Comparison of ENCODE assay signal across 30 cellular contexts in the genomic region with DNA sequence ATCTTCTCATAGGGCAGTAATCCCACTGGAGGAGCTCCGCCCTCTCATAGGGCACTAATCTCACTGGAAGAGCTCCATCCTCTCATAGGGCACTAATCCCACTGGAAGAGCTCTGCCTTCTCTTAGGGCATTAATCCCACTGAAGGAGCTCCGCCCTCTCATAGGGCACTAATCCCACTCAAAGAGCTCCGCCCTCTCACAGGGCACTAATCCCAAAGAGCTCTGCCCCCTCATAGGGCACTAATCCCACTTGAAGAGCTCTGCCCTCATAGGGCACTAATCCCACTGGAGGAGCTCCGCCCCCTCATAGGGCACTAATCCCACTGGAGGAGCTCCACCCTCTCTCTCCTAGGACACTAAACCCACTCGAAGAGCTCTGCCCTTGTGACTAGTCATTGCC. TPM values are rescaled to one million over a fixed set of nuclear protein-coding genes. Genes with fewer than 3 reads are reported as not detected.
DNase-seq lines count a peak whose midpoint lies in the region; ATAC-seq and TF ChIP-seq lines count a peak whose summit lies in the region.
"Had no signal": no experiment of that assay in that cellular context is flagged by ENCODE, and none has a peak within 500 bp of the region (broad histone marks: within the 10 kb centered on the region; RNA-seq: fewer than 3 reads in every experiment).

No MANE protein-coding gene starts in this region.

- TF ChIP-seq POLR2A in gastrocnemius medialis (IDR thresholded peaks at IDR 0.05) = no peak

- H3K36me3 Mint-ChIP-seq in CD4-positive, CD25-positive, alpha-beta regulatory T cell = peaks cover 21% of the 10 kb centered on the region
- peaks cover 20% of the 10 kb centered on the region for H3K36me3 Mint-ChIP-seq in mesothelial cell of epicardium

- H3K27me3 ChIP-seq in CD4-positive, CD25-positive, alpha-beta regulatory T cell (ENCODE audit: control insufficient read depth, insufficient read depth, low read length) = no peaks in the 10 kb centered on the region
- H3K27me3 ChIP-seq in liver (ENCODE audit: control insufficient read depth in 4 of 4, insufficient read depth in 4 of 4, low read length in 3 of 4) (no peaks in the 10 kb centered on the region), gastrocnemius medialis (peaks cover 4 to 10% (median 9%) of the 10 kb centered on the region in 3 donors)

- H3K27me3 Mint-ChIP-seq in CD4-positive, CD25-positive, alpha-beta regulatory T cell = no peaks in the 10 kb centered on the region
- no peaks in the 10 kb centered on the region for H3K27me3 Mint-ChIP-seq in mesothelial cell of epicardium (ENCODE audit: low read depth)
- H3K27me3 Mint-ChIP-seq: activated naive CD4-positive, alpha-beta T cell treated with anti-CD3 and anti-CD28 coated beads, Interleukin-2, amount 50 U/mL, for 24 hours had no signal

- no peak for TF ChIP-seq RAD21 in liver (IDR thresholded peaks at IDR 0.05)

- TF ChIP-seq CTCF in 22Rv1 (IDR thresholded peaks at IDR 0.05) (no peak), liver (IDR thresholded peaks at IDR 0.05; ENCODE audit: low read depth, low read length, missing input control) (no peak), mesothelial cell of epicardium (IDR thresholded peaks at IDR 0.05; ENCODE audit: unreplicated experiment) (no peak), gastrocnemius medialis (IDR thresholded peaks at IDR 0.05 in 4 of 5, conservative IDR thresholded peaks at IDR 0.05 in 1 of 5) (no peak)

- H3K4me3 Mint-ChIP-seq in CD4-positive, CD25-positive, alpha-beta regulatory T cell = peak overlapping the region; percentile 33 to 69 (median 47)
- H3K4me3 Mint-ChIP-seq in mesothelial cell of epicardium = no peak overlapping the region
- H3K4me3 Mint-ChIP-seq: activated naive CD4-positive, alpha-beta T cell treated with anti-CD3 and anti-CD28 coated beads, Interleukin-2, amount 50 U/mL, for 24 hours; activated T-helper 1 cell treated with anti-CD3 and anti-CD28 coated beads, Interleukin-12 subunit alpha, Interleukin-12 subunit beta, Interleukin-2, Interleukin-4 antibody, amounts not matched to agents 30 ng/mL and 10 ng/mL and 1 ng/mL, durations not matched to agents 14 hours and 24 hours and 36 hours had no signal

- H3K36me3 ChIP-seq in CD4-positive, CD25-positive, alpha-beta regulatory T cell (ENCODE audit: control insufficient read depth, insufficient read depth, low read length) = peaks cover 8% of the 10 kb centered on the region
- H3K36me3 ChIP-seq in liver (ENCODE audit: control insufficient read depth in 4 of 4, insufficient read depth in 3 of 4, low read depth in 1 of 4, low read length in 3 of 4) (peaks cover 19 to 44% (median 31%) of the 10 kb centered on the region in 4 donors), gastrocnemius medialis (peaks cover 0 to 40% of the 10 kb centered on the region in 2 donors)

- H3K4me3 ChIP-seq in CD4-positive, CD25-positive, alpha-beta regulatory T cell (ENCODE audit: low read depth, low read length) = peak overlapping the region; percentile 6
- H3K4me3 ChIP-seq in liver (ENCODE audit: low read depth in 1 of 3, low read length in 3 of 3) (no peak overlapping the region), gastrocnemius medialis (no peak overlapping the region)
- H3K4me3 ChIP-seq: GM23248, psoas muscle had no signal

- in situ Hi-C loops in gastrocnemius medialis (cut with MboI; ENCODE audit: low sequenced_read_pairs in 4 of 4) = no loop called here

- peaks cover 0 to 19% (median 7%) of the 10 kb centered on the region in 4 donors for H3K4me1 Mint-ChIP-seq in CD4-positive, CD25-positive, alpha-beta regulatory T cell
- peaks cover 22% of the 10 kb centered on the region for H3K4me1 Mint-ChIP-seq in mesothelial cell of epicardium
- H3K4me1 Mint-ChIP-seq: activated naive CD4-positive, alpha-beta T cell treated with anti-CD3 and anti-CD28 coated beads, Interleukin-2, amount 50 U/mL, for 24 hours had no signal

- 88% methylated on average over 5 of the region's 5 CpGs for WGBS in liver

- DNase-seq in CD4-positive, CD25-positive, alpha-beta regulatory T cell = no peak
- DNase-seq in NCI-H82 treated with DMSO at 0.1 percent for 48 hours (lab: John Stamatoyannopoulos, UW; ENCODE audit: unreplicated experiment) (peak; percentile 24), COLO668 (lab: John Stamatoyannopoulos, UW; ENCODE audit: unreplicated experiment) (no peak), mesothelial cell of epicardium (ENCODE audit: low spot score in 2 of 2, unreplicated experiment in 2 of 2) (no peak), gastrocnemius medialis (no peak)
- DNase-seq: activated CD4-positive, alpha-beta T cell treated with anti-CD3 and anti-CD28 coated beads for 1 hour; aorta; caudate nucleus; GDM1; GM23248; KG1; MM.1S; NCI-H1417 treated with DMSO at 0.1 percent for 48 hours; psoas muscle; SIG-M5; SW 1271 had no signal

- ATAC-seq in CD4-positive, CD25-positive, alpha-beta regulatory T cell (ENCODE audit: low read depth in 2 of 2) = no peak
- ATAC-seq in gastrocnemius medialis = no peak
- ATAC-seq: psoas muscle had no signal

- H3K4me1 ChIP-seq in CD4-positive, CD25-positive, alpha-beta regulatory T cell (ENCODE audit: control insufficient read depth, insufficient read depth, low read length, poor library complexity, severe bottlenecking) = peaks cover 14% of the 10 kb centered on the region
- peaks cover 10 to 45% (median 29%) of the 10 kb centered on the region in 4 donors for H3K4me1 ChIP-seq in liver (ENCODE audit: control insufficient read depth in 4 of 4, insufficient read depth in 4 of 4, low read length in 3 of 4)
- H3K4me1 ChIP-seq in gastrocnemius medialis = peaks cover 4 to 8% of the 10 kb centered on the region in 2 donors

- no peaks in the 10 kb centered on the region for H3K9me3 ChIP-seq in CD4-positive, CD25-positive, alpha-beta regulatory T cell (ENCODE audit: control insufficient read depth in 2 of 2, low read length in 2 of 2)
- no peaks in the 10 kb centered on the region for H3K9me3 ChIP-seq in liver (ENCODE audit: control insufficient read depth in 4 of 4, low read length in 3 of 4)
- no peaks in the 10 kb centered on the region for H3K9me3 ChIP-seq in gastrocnemius medialis
- H3K9me3 ChIP-seq: psoas muscle had no signal

- no peak overlapping the region for H3K9ac ChIP-seq in liver (ENCODE audit: low read depth in 1 of 2, low read length in 2 of 2)
- H3K9ac ChIP-seq: GM23248 had no signal

- peak overlapping the region; percentile 42 to 88 (median 87) for H3K27ac Mint-ChIP-seq in CD4-positive, CD25-positive, alpha-beta regulatory T cell
- H3K27ac Mint-ChIP-seq in mesothelial cell of epicardium = no peak overlapping the region
- H3K27ac Mint-ChIP-seq: activated naive CD4-positive, alpha-beta T cell treated with anti-CD3 and anti-CD28 coated beads, Interleukin-2, amount 50 U/mL, for 24 hours; activated T-helper 1 cell treated with anti-CD3 and anti-CD28 coated beads, Interleukin-12 subunit alpha, Interleukin-12 subunit beta, Interleukin-2, Interleukin-4 antibody, amounts not matched to agents 30 ng/mL and 10 ng/mL and 1 ng/mL, durations not matched to agents 14 hours and 24 hours and 36 hours had no signal

- H3K9me3 Mint-ChIP-seq in CD4-positive, CD25-positive, alpha-beta regulatory T cell = no peaks in the 10 kb centered on the region
- no peaks in the 10 kb centered on the region for H3K9me3 Mint-ChIP-seq in mesothelial cell of epicardium
- H3K9me3 Mint-ChIP-seq: activated naive CD4-positive, alpha-beta T cell treated with anti-CD3 and anti-CD28 coated beads, Interleukin-2, amount 50 U/mL, for 24 hours; activated T-helper 1 cell treated with anti-CD3 and anti-CD28 coated beads, Interleukin-12 subunit alpha, Interleukin-12 subunit beta, Interleukin-2, Interleukin-4 antibody, amounts not matched to agents 30 ng/mL and 10 ng/mL and 1 ng/mL, durations not matched to agents 14 hours and 24 hours and 36 hours had no signal

- peak overlapping the region; percentile 97 for H3K27ac ChIP-seq in 22Rv1
- H3K27ac ChIP-seq in CD4-positive, CD25-positive, alpha-beta regulatory T cell (ENCODE audit: insufficient read depth, low read length, poor library complexity, severe bottlenecking) = no peak overlapping the region
- H3K27ac ChIP-seq in liver (ENCODE audit: low read depth in 1 of 2, low read length in 2 of 2) = peak overlapping the region; percentile 91 to 93
- H3K27ac ChIP-seq in gastrocnemius medialis = no peak overlapping the region
- H3K27ac ChIP-seq: GM23248, psoas muscle had no signal

- intact Hi-C loops in gastrocnemius medialis (cut with DNase I; ENCODE audit: low total_unique reads) = no loop called here

RNA-seq across cellular contexts. Expression of gene FUOM, which starts 3.4 kb away (rescaled TPM):
- 7.1 TPM for total RNA-seq in CD4-positive, CD25-positive, alpha-beta regulatory T cell
- 10 to 100 TPM; 12.3 to 21.9 (median 17.9) TPM for polyA plus RNA-seq in CD4-positive, CD25-positive, alpha-beta regulatory T cell
- total RNA-seq in liver (10 to 100 TPM; 24.3 to 67.6 TPM), mesothelial cell of epicardium (38.0 to 42.6 TPM (median 41.3 TPM) in 3 replicates), gastrocnemius medialis (1 to 10 TPM; 3.2 to 8.9 (median 5.6) TPM)
- polyA plus RNA-seq in liver = 100 to 1,000 TPM; 124 to 194 TPM

RNA-seq across cellular contexts. Expression of gene ECHS1, which starts 11.9 kb away (rescaled TPM):
- 16.9 TPM for total RNA-seq in CD4-positive, CD25-positive, alpha-beta regulatory T cell
- polyA plus RNA-seq in CD4-positive, CD25-positive, alpha-beta regulatory T cell = 10 to 100 TPM; 76.3 to 91.7 (median 88.9) TPM
- 100 to 1,000 TPM in 1 of 2 donors, 10 to 100 TPM in 1; 41.5 to 214 TPM for total RNA-seq in liver
- 100 to 1,000 TPM; 493 to 849 TPM for polyA plus RNA-seq in liver
- 69.8 to 74.9 TPM (median 70.0 TPM) in 3 replicates for total RNA-seq in mesothelial cell of epicardium
- 100 to 1,000 TPM in 3 of 4 donors, 10 to 100 TPM in 1; 96.7 to 123 (median 106) TPM for total RNA-seq in gastrocnemius medialis

RNA-seq across cellular contexts. Expression of gene PRAP1, which starts 14.1 kb away (rescaled TPM):
- not detected for total RNA-seq in CD4-positive, CD25-positive, alpha-beta regulatory T cell
- not detected for polyA plus RNA-seq in CD4-positive, CD25-positive, alpha-beta regulatory T cell
- total RNA-seq in liver (100 to 1,000 TPM in 1 of 2 donors, 10 to 100 TPM in 1; 60.8 to 174 TPM), mesothelial cell of epicardium (0.25 to 0.49 TPM in 2 of 3 replicates, not detected in the other), gastrocnemius medialis (1 to 10 TPM in 2 of 4 donors, under 1 TPM in 1, not detected in 1; 0.59 to 1.4 (median 1.1) TPM)
- 100 to 1,000 TPM; 315 to 426 TPM for polyA plus RNA-seq in liver
- total RNA-seq: activated CD8-positive, alpha-beta memory T cell treated with anti-CD3 and anti-CD28 coated beads for 36 hours; activated T-helper 1 cell treated with anti-CD3 and anti-CD28 coated beads, Interleukin-12 subunit alpha, Interleukin-12 subunit beta, Interleukin-2, Interleukin-4 antibody, amounts not matched to agents 30 ng/mL and 10 ng/mL and 1 ng/mL, durations not matched to agents 14 hours and 24 hours and 36 hours; aorta; dermis microvascular lymphatic vessel endothelial cell; endothelial cell of umbilical vein; GM23248; kidney epithelial cell; lung microvascular endothelial cell; NCI-H460; psoas muscle; subcutaneous adipose tissue; urinary bladder had no signal
- polyA plus RNA-seq: AG04450, endothelial cell of umbilical vein, GM23248 had no signal

RNA-seq across cellular contexts. Expression of gene PAOX, which starts 17.8 kb away (rescaled TPM):
- total RNA-seq in CD4-positive, CD25-positive, alpha-beta regulatory T cell = 6.7 TPM
- 10 to 100 TPM; 10.1 to 14.3 (median 11.2) TPM for polyA plus RNA-seq in CD4-positive, CD25-positive, alpha-beta regulatory T cell
- total RNA-seq in liver = 10 to 100 TPM in 1 of 2 donors, 1 to 10 TPM in 1; 4.8 to 17.5 TPM
- 10 to 100 TPM in 1 of 2 donors, 1 to 10 TPM in 1; 9.1 to 17.8 TPM for polyA plus RNA-seq in liver
- total RNA-seq in mesothelial cell of epicardium = 7.5 to 9.5 TPM (median 8.0 TPM) in 3 replicates
- 1 to 10 TPM; 4.9 to 7.7 (median 6.7) TPM for total RNA-seq in gastrocnemius medialis

RNA-seq across cellular contexts. Expression of gene CALY, which starts 24.5 kb away (rescaled TPM):
- total RNA-seq in CD4-positive, CD25-positive, alpha-beta regulatory T cell = 1.8 TPM
- polyA plus RNA-seq in CD4-positive, CD25-positive, alpha-beta regulatory T cell = 1 to 10 TPM in 2 of 4 donors, under 1 TPM in 2; 0.76 to 1.3 (median 1.00) TPM
- not detected for total RNA-seq in liver
- polyA plus RNA-seq in liver = under 1 TPM in 1 of 2 donors, not detected in 1; 0.07 TPM
- total RNA-seq in mesothelial cell of epicardium = 2.1 to 3.7 TPM (median 2.1 TPM) in 3 replicates
- total RNA-seq in gastrocnemius medialis = not detected
- total RNA-seq: activated CD8-positive, alpha-beta memory T cell treated with anti-CD3 and anti-CD28 coated beads for 36 hours; activated T-helper 1 cell treated with anti-CD3 and anti-CD28 coated beads, Interleukin-12 subunit alpha, Interleukin-12 subunit beta, Interleukin-2, Interleukin-4 antibody, amounts not matched to agents 30 ng/mL and 10 ng/mL and 1 ng/mL, durations not matched to agents 14 hours and 24 hours and 36 hours; aorta; dermis microvascular lymphatic vessel endothelial cell; endothelial cell of umbilical vein; HT-29; lung microvascular endothelial cell; psoas muscle had no signal
- polyA plus RNA-seq: aorta, endothelial cell of umbilical vein, GM23248 had no signal

Comparison
In these comparisons a context has a peak if more than half of its experiments do, and no peak if none do; other contexts are left out.
1. H3K27ac ChIP-seq: peak in 22Rv1 (single experiment) and liver (2 of 2); none in CD4-positive, CD25-positive, alpha-beta regulatory T cell (single experiment) and gastrocnemius medialis (0 of 4).
2. RNA of gene PRAP1, which starts 14.1 kb away (total RNA-seq): 60.8 to 174 TPM in liver; 0.59 to 1.4 TPM in gastrocnemius medialis, 0.25 to 0.49 TPM in mesothelial cell of epicardium and not detected in CD4-positive, CD25-positive, alpha-beta regulatory T cell (single experiment); every median in the first group is over 10 times any median in the second.